23 cellular contexts compared by ENCODE assay signal in genomic region chr11:32151036-32151435, GRCh38.
"Had no signal": no experiment of that assay in that cellular context is flagged by ENCODE, and none has a peak within 500 bp of the region (broad histone marks: within the 10 kb centered on the region; RNA-seq: fewer than 3 reads in every experiment).

No MANE protein-coding gene starts in this region.

- H3K36me3 ChIP-seq: esophagus squamous epithelium, gastrocnemius medialis, heart right ventricle, left lung, lower lobe of right lung had no signal

- ATAC-seq: gastrocnemius medialis, heart right ventricle, left cardiac atrium, left lung, left ventricle myocardium superior, lower lobe of right lung, mucosa of descending colon had no signal

- H3K4me3 ChIP-seq: coronary artery, dorsolateral prefrontal cortex, esophagus squamous epithelium, gastrocnemius medialis, left lung, lower lobe of right lung, mucosa of descending colon had no signal

- DNase-seq: dermis blood vessel endothelial cell; dorsolateral prefrontal cortex; effector CD4-positive, alpha-beta T cell; effector memory CD4-positive, alpha-beta T cell; esophagus squamous epithelium; foreskin fibroblast; foreskin melanocyte; gastrocnemius medialis; glutamatergic neuron; heart right ventricle; hippocampal formation; left cardiac atrium; left lung; left ventricle myocardium superior; lower lobe of right lung; mesenchymal stem cell; mucosa of descending colon; naive B cell had no signal

- H3K4me1 ChIP-seq: esophagus squamous epithelium, left lung, lower lobe of right lung had no signal

- H3K27ac ChIP-seq: coronary artery, dorsolateral prefrontal cortex, esophagus squamous epithelium, gastrocnemius medialis, left lung, lower lobe of right lung had no signal

- FAIRE-seq: colon, endothelial cell of umbilical vein, islet of Langerhans, keratinocyte had no signal

- H3K9me3 ChIP-seq: esophagus squamous epithelium, gastrocnemius medialis, left lung, lower lobe of right lung, mucosa of descending colon had no signal

- H3K27me3 ChIP-seq: gastrocnemius medialis, left lung had no signal
